ENCODE assay signal across 11 cellular contexts in the genomic region with DNA sequence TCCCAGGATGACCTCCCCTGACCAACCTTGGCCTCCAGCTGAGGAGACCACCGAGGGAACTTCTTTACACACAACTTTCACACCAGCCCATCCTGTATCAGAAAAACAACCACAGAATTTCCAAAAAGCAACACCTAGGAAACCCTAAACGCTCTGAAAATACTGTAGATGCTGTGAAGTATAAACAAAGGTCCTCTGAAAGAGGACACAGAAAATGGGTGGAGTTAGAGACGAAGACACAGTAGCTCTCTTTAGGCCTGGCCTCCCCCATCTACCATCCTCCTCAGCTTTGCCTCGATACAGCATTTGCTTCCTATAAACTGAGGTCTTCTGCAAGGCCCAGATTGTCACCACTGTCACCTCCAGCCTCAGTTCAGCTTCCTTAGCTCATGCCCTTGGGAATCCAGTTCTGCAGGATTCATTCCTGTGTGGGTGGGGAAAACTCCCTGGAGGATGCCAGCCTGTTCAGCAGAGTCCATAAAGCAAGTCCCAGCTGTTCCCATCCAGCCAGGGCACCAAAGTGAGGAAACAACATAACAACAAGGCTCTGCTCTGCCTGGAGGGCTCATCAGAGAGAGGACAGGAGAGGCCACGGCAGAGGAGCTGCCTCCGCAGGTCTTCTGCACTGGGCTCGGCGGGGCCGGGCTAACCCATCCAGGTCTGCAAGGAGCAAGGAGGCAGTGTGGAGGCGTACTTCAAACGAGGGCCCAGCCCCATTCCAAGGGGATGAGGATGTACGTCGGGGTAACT. TPM values are rescaled to one million over a fixed set of nuclear protein-coding genes. Genes with fewer than 3 reads are reported as not detected.
DNase-seq lines count a peak whose midpoint lies in the region; ATAC-seq and TF ChIP-seq lines count a peak whose summit lies in the region.
"Had no signal": no experiment of that assay in that cellular context is flagged by ENCODE, and none has a peak within 500 bp of the region (broad histone marks: within the 10 kb centered on the region; RNA-seq: fewer than 3 reads in every experiment).

No MANE protein-coding gene starts in this region.

- no peak for TF ChIP-seq CTCF in thoracic aorta (IDR thresholded peaks at IDR 0.05)

- peaks cover 8% of the 10 kb centered on the region for H3K79me1 ChIP-seq in mesenchymal stem cell (replicated peaks; ENCODE audit: low read length, poor library complexity, severe bottlenecking)

- peaks cover 15% of the 10 kb centered on the region for H3K4me1 ChIP-seq in mesenchymal stem cell (ENCODE audit: control insufficient read depth, insufficient read depth, low read depth, low read length)
- peaks cover 46 to 79% of the 10 kb centered on the region in 2 donors for H3K4me1 ChIP-seq in thoracic aorta (ENCODE audit: control insufficient read depth in 1 of 2, low read depth in 2 of 2)

- H3K36me3 ChIP-seq in mesenchymal stem cell (ENCODE audit: control insufficient read depth in 1 of 2, insufficient read depth in 2 of 2, low read depth in 1 of 2, low read length in 2 of 2) (no peaks in the 10 kb centered on the region), thoracic aorta (no peaks in the 10 kb centered on the region)
- H3K36me3 ChIP-seq: right lobe of liver had no signal

- no peak overlapping the region for H4K91ac ChIP-seq in mesenchymal stem cell (ENCODE audit: low read length)

- H3K27me3 Mint-ChIP-seq in activated T-helper 17 cell treated with anti-CD3 and anti-CD28 coated beads, Interleukin-2, amount 50 U/mL, for 72 hours: no peaks in the 10 kb centered on the region

- H3K4me3 ChIP-seq in mesenchymal stem cell (ENCODE audit: insufficient read depth in 1 of 2, low read depth in 1 of 2, low read length in 2 of 2) (no peak overlapping the region), thoracic aorta (no peak overlapping the region)
- H3K4me3 ChIP-seq: right lobe of liver had no signal

- H3K9me3 ChIP-seq in mesenchymal stem cell (ENCODE audit: control insufficient read depth, low read length) (no peaks in the 10 kb centered on the region), thoracic aorta (no peaks in the 10 kb centered on the region)
- H3K9me3 ChIP-seq: right lobe of liver had no signal

- H4K8ac ChIP-seq in mesenchymal stem cell (ENCODE audit: low read length): peak overlapping the region; percentile 22

- no peak overlapping the region for H3K4me3 Mint-ChIP-seq in activated T-helper 17 cell treated with anti-CD3 and anti-CD28 coated beads, Interleukin-2, amount 50 U/mL, for 72 hours
- H3K4me3 Mint-ChIP-seq: HFFc6 had no signal

- H3K23ac ChIP-seq in mesenchymal stem cell (ENCODE audit: low read length in 2 of 2): no peak overlapping the region

- H2BK15ac ChIP-seq in mesenchymal stem cell (ENCODE audit: low read depth, poor library complexity, severe bottlenecking): no peak overlapping the region

- no peak overlapping the region for H2AFZ ChIP-seq in mesenchymal stem cell (ENCODE audit: low read depth, low read length)

- H3K9me3 Mint-ChIP-seq in activated T-helper 17 cell treated with anti-CD3 and anti-CD28 coated beads, Interleukin-2, amount 50 U/mL, for 72 hours: no peaks in the 10 kb centered on the region
- H3K9me3 Mint-ChIP-seq: HFFc6 had no signal

- H3K36me3 Mint-ChIP-seq in activated T-helper 17 cell treated with anti-CD3 and anti-CD28 coated beads, Interleukin-2, amount 50 U/mL, for 72 hours (ENCODE audit: low read depth): peaks cover 18% of the 10 kb centered on the region

- H2BK12ac ChIP-seq in mesenchymal stem cell (ENCODE audit: low read length in 2 of 2): no peak overlapping the region

- no peak overlapping the region for H3K9ac ChIP-seq in mesenchymal stem cell (ENCODE audit: low read length)

- peaks cover 59% of the 10 kb centered on the region for H3K4me1 Mint-ChIP-seq in activated T-helper 17 cell treated with anti-CD3 and anti-CD28 coated beads, Interleukin-2, amount 50 U/mL, for 72 hours

- H3K14ac ChIP-seq in mesenchymal stem cell (ENCODE audit: low read length in 2 of 2): no peak overlapping the region

- H3K4ac ChIP-seq in mesenchymal stem cell (ENCODE audit: low read depth in 1 of 2, low read length in 2 of 2): no peak overlapping the region

- H2BK5ac ChIP-seq in mesenchymal stem cell (ENCODE audit: low read depth, low read length, poor library complexity, severe bottlenecking): no peak overlapping the region

- DNase-seq in SIG-M5 treated with dmso at 0.1 percent for 504 hours (lab: John Stamatoyannopoulos, UW; ENCODE audit: unreplicated experiment): peak; percentile 38
- no peak for DNase-seq in SIG-M5 (lab: John Stamatoyannopoulos, UW)
- DNase-seq in mesenchymal stem cell: no peak
- no peak for DNase-seq in thoracic aorta (ENCODE audit: low spot score)
- no peak for DNase-seq in D341Med (ENCODE audit: low spot score)
- DNase-seq in NOMO-1 (lab: John Stamatoyannopoulos, UW; ENCODE audit: unreplicated experiment in 2 of 2): no peak
- DNase-seq: HFFc6, right lobe of liver, SW 1271 had no signal

- H2BK120ac ChIP-seq in mesenchymal stem cell (ENCODE audit: low read depth, low read length): no peak overlapping the region

- H3K27me3 ChIP-seq in mesenchymal stem cell (ENCODE audit: control insufficient read depth in 1 of 2, insufficient read depth in 1 of 2, low read length in 2 of 2): peaks cover 19 to 51% of the 10 kb centered on the region in 2 experiments
- H3K27me3 ChIP-seq in thoracic aorta (replicated peaks; ENCODE audit: insufficient read depth): no peaks in the 10 kb centered on the region
- H3K27me3 ChIP-seq: right lobe of liver had no signal

- H3K27ac ChIP-seq in mesenchymal stem cell (ENCODE audit: low read length, poor library complexity, severe bottlenecking) (no peak overlapping the region), thoracic aorta (peak overlapping the region; percentile 46 to 65)
- H3K27ac ChIP-seq: right lobe of liver had no signal

- WGBS in mesenchymal stem cell: 88% methylated on average over 10 of the region's 13 CpGs

- no peak overlapping the region for H2AK5ac ChIP-seq in mesenchymal stem cell (ENCODE audit: low read length, severe bottlenecking)

- no peak for ATAC-seq in activated T-helper 17 cell treated with anti-CD3 and anti-CD28 coated beads, Interleukin-2, amount 50 U/mL, for 72 hours (replicated peaks)
- no peak for ATAC-seq in thoracic aorta (ENCODE audit: insufficient number of reproducible peaks, low FRiP score, low read depth)
- no peak for ATAC-seq in GM18867 (IDR thresholded peaks at IDR 0.05; ENCODE audit: unreplicated experiment)
- ATAC-seq: right lobe of liver had no signal

- H3K18ac ChIP-seq in mesenchymal stem cell (ENCODE audit: low read depth in 1 of 2, low read length in 2 of 2): no peak overlapping the region

- no peak overlapping the region for H3K4me2 ChIP-seq in mesenchymal stem cell (ENCODE audit: low read length, poor library complexity, severe bottlenecking)

- peak overlapping the region; percentile 75 for H3K27ac Mint-ChIP-seq in activated T-helper 17 cell treated with anti-CD3 and anti-CD28 coated beads, Interleukin-2, amount 50 U/mL, for 72 hours
- H3K27ac Mint-ChIP-seq: HFFc6 had no signal

RNA-seq across cellular contexts. Expression of gene PIK3C2B, which starts 15.0 kb away (rescaled TPM):
- 10 to 100 TPM; 31.0 to 67.6 TPM for total RNA-seq in activated T-helper 17 cell treated with anti-CD3 and anti-CD28 coated beads, Interleukin-2, amount 50 U/mL, for 72 hours
- polyA plus RNA-seq in mesenchymal stem cell (2013, experiment 1 of 2): 3.7 TPM
- 3.8 TPM for polyA plus RNA-seq in mesenchymal stem cell (2013, experiment 2 of 2)
- total RNA-seq in thoracic aorta: 10 to 100 TPM; 34.5 to 44.4 TPM

RNA-seq across cellular contexts. Expression of gene MDM4, which starts 36.6 kb away (rescaled TPM):
- 100 to 1,000 TPM in 1 of 2 donors, 10 to 100 TPM in 1; 71.3 to 130 TPM for total RNA-seq in activated T-helper 17 cell treated with anti-CD3 and anti-CD28 coated beads, Interleukin-2, amount 50 U/mL, for 72 hours
- 10.6 TPM for polyA plus RNA-seq in mesenchymal stem cell (2013, experiment 1 of 2)
- polyA plus RNA-seq in mesenchymal stem cell (2013, experiment 2 of 2): 9.5 TPM
- 100 to 1,000 TPM in 1 of 2 donors, 10 to 100 TPM in 1; 79.9 to 126 TPM for total RNA-seq in thoracic aorta
